In genomic region chr3:157083824-157084223, GRCh38 we compare ENCODE assay signal across 2 cellular contexts.
TF ChIP-seq lines count a peak whose summit lies in the region.

No MANE protein-coding gene starts in this region.

TF ChIP-seq in HepG2, 621 proteins besides CTCF, POLR2A, EP300 and RAD21:
- TF ChIP-seq ZNF234 (CRISPR knock-in tag; conservative IDR thresholded peaks at IDR 0.05) (no peak), JUND (CRISPR knock-in tag; IDR thresholded peaks at IDR 0.05) (no peak), CREB1 (IDR thresholded peaks at IDR 0.05) (no peak), CREB1 (CRISPR knock-in tag; IDR thresholded peaks at IDR 0.05) (no peak), ZNF24 (IDR thresholded peaks at IDR 0.05) (0 out of 2 replicates have a peak, but pooled peaks have one; percentile 18), SKI (IDR thresholded peaks at IDR 0.05; ENCODE audit: partially characterized antibody) (no peak)

TF ChIP-seq in GM12878, 131 proteins besides CTCF, POLR2A, EP300 and RAD21:
- no peak for TF ChIP-seq SREBF2 (IDR thresholded peaks at IDR 0.05; ENCODE audit: low read length)
- peak; percentile 91 for TF ChIP-seq ZNF24 (IDR thresholded peaks at IDR 0.05)
- TF ChIP-seq POLR2AphosphoS2 (IDR thresholded peaks at IDR 0.05; ENCODE audit: low read depth, low read length): no peak
- TF ChIP-seq MXI1 (IDR thresholded peaks at IDR 0.05; ENCODE audit: low read depth, low read length): no peak
